17 cellular contexts compared by ENCODE assay signal in genomic region chr2:217939220-217939619, GRCh38.
DNase-seq lines count a peak whose midpoint lies in the region; ATAC-seq and TF ChIP-seq lines count a peak whose summit lies in the region.
"Had no signal": no experiment of that assay in that cellular context is flagged by ENCODE, and none has a peak within 500 bp of the region (broad histone marks: within the 10 kb centered on the region; RNA-seq: fewer than 3 reads in every experiment).

No MANE protein-coding gene starts in this region.

- no peak for ATAC-seq in GM18861 (IDR thresholded peaks at IDR 0.05; ENCODE audit: unreplicated experiment)
- ATAC-seq: K562 had no signal

- intact Hi-C loops in prostate gland (cut with DNase I) (loop anchor here (5.0 kb wide), 1 partner anchor 37 kb away; no protein-coding TSS in a partner anchor), tibial artery (cut with DNase I; ENCODE audit: low total_unique reads) (no loop called here)

- H3K27me3 ChIP-seq in layer of hippocampus (ENCODE audit: control insufficient read depth, insufficient read depth, low read length), result no peaks in the 10 kb centered on the region
- H3K27me3 ChIP-seq in prostate gland (replicated peaks; ENCODE audit: insufficient read depth), result no peaks in the 10 kb centered on the region
- no peaks in the 10 kb centered on the region for H3K27me3 ChIP-seq in tibial artery
- H3K27me3 ChIP-seq: SJSA1 had no signal

- no peaks in the 10 kb centered on the region for H3K27me3 Mint-ChIP-seq in chondrocyte (ENCODE audit: low read depth)

- H3K4me1 ChIP-seq in prostate gland (replicated peaks) (peaks cover 9% of the 10 kb centered on the region), tibial artery (peaks cover 0 to 60% (median 50%) of the 10 kb centered on the region in 4 donors)

- no peak for DNase-seq in chondrocyte (ENCODE audit: low spot score)
- DNase-seq in prostate gland (ENCODE audit: low spot score), result no peak
- DNase-seq in tibial artery, result no peak
- DNase-seq in activated CD4-positive, CD25-positive, alpha-beta regulatory T cell treated with anti-CD3 and anti-CD28 coated beads, Interleukin-2, amount 50 U/mL, for 72 hours, result no peak
- DNase-seq in HK-2 (ENCODE audit: unreplicated experiment), result no peak
- DNase-seq: activated CD4-positive, alpha-beta memory T cell treated with anti-CD3 and anti-CD28 coated beads for 36 hours; activated naive CD4-positive, alpha-beta T cell; DMS79 treated with DMSO at 0.1 percent for 48 hours; NCI-H1694; NCI-H82; OCI-M1; stimulated activated CD4-positive, alpha-beta T cell treated with anti-CD3 and anti-CD28 coated beads, Interleukin-4, amount 100 ng/mL, for 1 hour had no signal

- 78% methylated on average over 3 of the region's 3 CpGs for WGBS in prostate gland

- H3K4me3 Mint-ChIP-seq in chondrocyte (ENCODE audit: unreplicated experiment), result peak overlapping the region; percentile 12
- H3K4me3 Mint-ChIP-seq: activated CD4-positive, alpha-beta memory T cell treated with anti-CD3 and anti-CD28 coated beads for 36 hours; T-helper 2 cell treated with Interferon-gamma antibody and Interleukin-4, amounts not matched to agents 5 μg/mL and 100 μg/mL, for 36 hours had no signal

- H3K9me3 ChIP-seq in prostate gland (no peaks in the 10 kb centered on the region), tibial artery (no peaks in the 10 kb centered on the region)
- H3K9me3 ChIP-seq: SJSA1 had no signal

- H3K36me3 ChIP-seq in prostate gland, result no peaks in the 10 kb centered on the region
- H3K36me3 ChIP-seq in tibial artery, result peaks cover 26 to 58% (median 35%) of the 10 kb centered on the region in 3 donors
- H3K36me3 ChIP-seq: SJSA1 had no signal

- peak overlapping the region; percentile 8 for H3K27ac ChIP-seq in layer of hippocampus (ENCODE audit: low read depth, low read length)
- peak overlapping the region; percentile 91 to 92 for H3K27ac ChIP-seq in prostate gland
- H3K27ac ChIP-seq in tibial artery, result peak overlapping the region; percentile 95 to 98
- H3K27ac ChIP-seq: SJSA1 had no signal

- H3K9me3 Mint-ChIP-seq in chondrocyte (ENCODE audit: low read depth), result no peaks in the 10 kb centered on the region
- H3K9me3 Mint-ChIP-seq: activated CD4-positive, alpha-beta memory T cell treated with anti-CD3 and anti-CD28 coated beads for 36 hours; T-helper 2 cell treated with Interferon-gamma antibody and Interleukin-4, amounts not matched to agents 5 μg/mL and 100 μg/mL, for 36 hours had no signal

- TF ChIP-seq POLR2A in prostate gland (IDR thresholded peaks at IDR 0.05), result no peak

- H3K27ac Mint-ChIP-seq in chondrocyte (ENCODE audit: unreplicated experiment), result peak overlapping the region; percentile 36
- H3K27ac Mint-ChIP-seq: activated CD4-positive, alpha-beta memory T cell treated with anti-CD3 and anti-CD28 coated beads for 36 hours; T-helper 2 cell treated with Interferon-gamma antibody and Interleukin-4, amounts not matched to agents 5 μg/mL and 100 μg/mL, for 36 hours had no signal

- H3K4me3 ChIP-seq in prostate gland (peak overlapping the region in 1 of 2 donors; percentile 7), tibial artery (peak overlapping the region; percentile 83 to 89)
- H3K4me3 ChIP-seq: K562, SJSA1 had no signal

- peaks cover 90% of the 10 kb centered on the region for H3K4me1 Mint-ChIP-seq in chondrocyte (ENCODE audit: low read depth)

- peaks cover 6% of the 10 kb centered on the region for H3K36me3 Mint-ChIP-seq in chondrocyte (ENCODE audit: low read depth)
- H3K36me3 Mint-ChIP-seq: activated CD4-positive, alpha-beta memory T cell treated with anti-CD3 and anti-CD28 coated beads for 36 hours had no signal

- no peak for TF ChIP-seq CTCF in chondrocyte (IDR thresholded peaks at IDR 0.05)
- TF ChIP-seq CTCF in prostate gland (IDR thresholded peaks at IDR 0.05), result no peak
- TF ChIP-seq CTCF in tibial artery (IDR thresholded peaks at IDR 0.05), result no peak

Comparison
In these comparisons a context has a peak if more than half of its experiments do, and no peak if none do; other contexts are left out.
1. H3K27ac ChIP-seq: peak in every context shown above with its lines; median percentile 96 in tibial artery; 92 in prostate gland; 8 in layer of hippocampus.